In genomic region chr2:233201271-233202013, GRCh38 we compare ENCODE assay signal across 1 cellular context.
TF ChIP-seq lines count a peak whose summit lies in the region.

No MANE protein-coding gene starts in this region.

TF ChIP-seq in GM23338, 12 proteins besides CTCF, POLR2A, EP300 and RAD21 (continued from another document):
- TF ChIP-seq, protein P1, sequence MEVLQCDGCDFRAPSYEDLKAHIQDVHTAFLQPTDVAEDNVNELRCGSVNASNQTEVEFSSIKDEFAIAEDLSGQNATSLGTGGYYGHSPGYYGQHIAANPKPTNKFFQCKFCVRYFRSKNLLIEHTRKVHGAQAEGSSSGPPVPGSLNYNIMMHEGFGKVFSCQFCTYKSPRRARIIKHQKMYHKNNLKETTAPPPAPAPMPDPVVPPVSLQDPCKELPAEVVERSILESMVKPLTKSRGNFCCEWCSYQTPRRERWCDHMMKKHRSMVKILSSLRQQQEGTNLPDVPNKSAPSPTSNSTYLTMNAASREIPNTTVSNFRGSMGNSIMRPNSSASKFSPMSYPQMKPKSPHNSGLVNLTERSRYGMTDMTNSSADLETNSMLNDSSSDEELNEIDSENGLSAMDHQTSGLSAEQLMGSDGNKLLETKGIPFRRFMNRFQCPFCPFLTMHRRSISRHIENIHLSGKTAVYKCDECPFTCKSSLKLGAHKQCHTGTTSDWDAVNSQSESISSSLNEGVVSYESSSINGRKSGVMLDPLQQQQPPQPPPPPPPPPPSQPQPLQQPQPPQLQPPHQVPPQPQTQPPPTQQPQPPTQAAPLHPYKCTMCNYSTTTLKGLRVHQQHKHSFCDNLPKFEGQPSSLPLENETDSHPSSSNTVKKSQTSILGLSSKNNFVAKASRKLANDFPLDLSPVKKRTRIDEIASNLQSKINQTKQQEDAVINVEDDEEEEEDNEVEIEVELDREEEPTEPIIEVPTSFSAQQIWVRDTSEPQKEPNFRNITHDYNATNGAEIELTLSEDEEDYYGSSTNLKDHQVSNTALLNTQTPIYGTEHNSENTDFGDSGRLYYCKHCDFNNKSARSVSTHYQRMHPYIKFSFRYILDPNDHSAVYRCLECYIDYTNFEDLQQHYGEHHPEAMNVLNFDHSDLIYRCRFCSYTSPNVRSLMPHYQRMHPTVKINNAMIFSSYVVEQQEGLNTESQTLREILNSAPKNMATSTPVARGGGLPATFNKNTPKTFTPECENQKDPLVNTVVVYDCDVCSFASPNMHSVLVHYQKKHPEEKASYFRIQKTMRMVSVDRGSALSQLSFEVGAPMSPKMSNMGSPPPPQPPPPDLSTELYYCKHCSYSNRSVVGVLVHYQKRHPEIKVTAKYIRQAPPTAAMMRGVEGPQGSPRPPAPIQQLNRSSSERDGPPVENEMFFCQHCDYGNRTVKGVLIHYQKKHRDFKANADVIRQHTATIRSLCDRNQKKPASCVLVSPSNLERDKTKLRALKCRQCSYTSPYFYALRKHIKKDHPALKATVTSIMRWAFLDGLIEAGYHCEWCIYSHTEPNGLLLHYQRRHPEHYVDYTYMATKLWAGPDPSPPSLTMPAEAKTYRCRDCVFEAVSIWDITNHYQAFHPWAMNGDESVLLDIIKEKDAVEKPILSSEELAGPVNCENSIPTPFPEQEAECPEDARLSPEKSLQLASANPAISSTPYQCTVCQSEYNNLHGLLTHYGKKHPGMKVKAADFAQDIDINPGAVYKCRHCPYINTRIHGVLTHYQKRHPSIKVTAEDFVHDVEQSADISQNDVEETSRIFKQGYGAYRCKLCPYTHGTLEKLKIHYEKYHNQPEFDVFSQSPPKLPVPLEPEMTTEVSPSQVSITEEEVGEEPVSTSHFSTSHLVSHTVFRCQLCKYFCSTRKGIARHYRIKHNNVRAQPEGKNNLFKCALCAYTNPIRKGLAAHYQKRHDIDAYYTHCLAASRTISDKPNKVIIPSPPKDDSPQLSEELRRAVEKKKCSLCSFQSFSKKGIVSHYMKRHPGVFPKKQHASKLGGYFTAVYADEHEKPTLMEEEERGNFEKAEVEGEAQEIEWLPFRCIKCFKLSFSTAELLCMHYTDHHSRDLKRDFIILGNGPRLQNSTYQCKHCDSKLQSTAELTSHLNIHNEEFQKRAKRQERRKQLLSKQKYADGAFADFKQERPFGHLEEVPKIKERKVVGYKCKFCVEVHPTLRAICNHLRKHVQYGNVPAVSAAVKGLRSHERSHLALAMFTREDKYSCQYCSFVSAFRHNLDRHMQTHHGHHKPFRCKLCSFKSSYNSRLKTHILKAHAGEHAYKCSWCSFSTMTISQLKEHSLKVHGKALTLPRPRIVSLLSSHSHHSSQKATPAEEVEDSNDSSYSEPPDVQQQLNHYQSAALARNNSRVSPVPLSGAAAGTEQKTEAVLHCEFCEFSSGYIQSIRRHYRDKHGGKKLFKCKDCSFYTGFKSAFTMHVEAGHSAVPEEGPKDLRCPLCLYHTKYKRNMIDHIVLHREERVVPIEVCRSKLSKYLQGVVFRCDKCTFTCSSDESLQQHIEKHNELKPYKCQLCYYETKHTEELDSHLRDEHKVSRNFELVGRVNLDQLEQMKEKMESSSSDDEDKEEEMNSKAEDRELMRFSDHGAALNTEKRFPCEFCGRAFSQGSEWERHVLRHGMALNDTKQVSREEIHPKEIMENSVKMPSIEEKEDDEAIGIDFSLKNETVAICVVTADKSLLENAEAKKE (CRISPR knock-in tag; IDR thresholded peaks at IDR 0.05): no peak
- TF ChIP-seq CREB1 (CRISPR knock-in tag; IDR thresholded peaks at IDR 0.05; ENCODE audit: low read depth) (no peak), EZH2 (IDR thresholded peaks at IDR 0.05; ENCODE audit: low read depth, unreplicated experiment) (no peak), STAT1 (IDR thresholded peaks at IDR 0.05; ENCODE audit: unreplicated experiment) (no peak), POLR2AphosphoS5 (IDR thresholded peaks at IDR 0.05; ENCODE audit: low read depth) (no peak), NANOG (IDR thresholded peaks at IDR 0.05; ENCODE audit: borderline replicate concordance) (no peak), ZNF331 (CRISPR knock-in tag; IDR thresholded peaks at IDR 0.05; ENCODE audit: low read depth) (no peak), ETS1 (IDR thresholded peaks at IDR 0.05) (no peak), REST (IDR thresholded peaks at IDR 0.05; ENCODE audit: unreplicated experiment) (no peak)
